In genomic region chr20:31663838-31664695, GRCh38 we compare ENCODE assay signal across 9 cellular contexts. TPM values are rescaled to one million over a fixed set of nuclear protein-coding genes. Genes with fewer than 3 reads are reported as not detected.
DNase-seq lines count a peak whose midpoint lies in the region; ATAC-seq and TF ChIP-seq lines count a peak whose summit lies in the region.
"Had no signal": no experiment of that assay in that cellular context is flagged by ENCODE, and none has a peak within 500 bp of the region (broad histone marks: within the 10 kb centered on the region; RNA-seq: fewer than 3 reads in every experiment).

No MANE protein-coding gene starts in this region.

- H3K4me3 ChIP-seq in HAP-1 (no peak overlapping the region), esophagus muscularis mucosa (no peak overlapping the region), gastrocnemius medialis (no peak overlapping the region)

- no peak for TF ChIP-seq EP300 in esophagus muscularis mucosa (IDR thresholded peaks at IDR 0.05)

- in situ Hi-C loops in HAP-1 (cut with MboI; ENCODE audit: low sequenced_read_pairs) = loop anchor here (5.0 kb wide), 1 partner anchor 58 kb away; the partner anchor contains the start of gene BCL2L1
- in situ Hi-C loops in gastrocnemius medialis (cut with MboI; ENCODE audit: low sequenced_read_pairs in 4 of 4) = loop anchor here (5.0 to 25.0 kb wide), 4 partner anchors 53 to 148 kb away; partner anchors contain the start of genes BCL2L1 (in 2 of the 4) and MYLK2 (in 1 of the 4)

- WGBS in esophagus muscularis mucosa = 52% methylated on average over 11 of the region's 11 CpGs

- intact Hi-C loops in esophagus muscularis mucosa (cut with DNase I) (no loop called here), gastrocnemius medialis (cut with DNase I; ENCODE audit: low total_unique reads) (loop anchor here (5.0 kb wide), 1 partner anchor 92 kb away; no protein-coding TSS in a partner anchor)

- H3K4me1 ChIP-seq in HAP-1 (peaks cover 30% of the 10 kb centered on the region), esophagus muscularis mucosa (peaks cover 66 to 75% (median 73%) of the 10 kb centered on the region in 4 donors), gastrocnemius medialis (peaks cover 58 to 60% of the 10 kb centered on the region in 2 donors)

- DNase-seq in HAP-1 (ENCODE audit: low spot score in 2 of 2) (peak; percentile 14 to 43), NCI-H748 (lab: John Stamatoyannopoulos, UW; ENCODE audit: unreplicated experiment) (peak; percentile 88), esophagus muscularis mucosa (ENCODE audit: extremely low spot score) (no peak), gastrocnemius medialis (no peak), epidermal melanocyte (ENCODE audit: insufficient read length, low spot score) (no peak)
- DNase-seq: T1000 had no signal

- no peaks in the 10 kb centered on the region for H3K9me3 ChIP-seq in HAP-1
- no peaks in the 10 kb centered on the region for H3K9me3 ChIP-seq in esophagus muscularis mucosa
- no peaks in the 10 kb centered on the region for H3K9me3 ChIP-seq in gastrocnemius medialis

- peak overlapping the region; percentile 56 to 87 (median 68) for H3K27ac ChIP-seq in esophagus muscularis mucosa (replicated peaks in 1 of 4)
- H3K27ac ChIP-seq in gastrocnemius medialis = peak overlapping the region; percentile 82 to 98 (median 92)

- H3K36me3 ChIP-seq in HAP-1 (replicated peaks) (peaks cover 22% of the 10 kb centered on the region), esophagus muscularis mucosa (peaks cover 22 to 34% (median 29%) of the 10 kb centered on the region in 4 donors), gastrocnemius medialis (peaks cover 0 to 16% of the 10 kb centered on the region in 2 donors)

- TF ChIP-seq CTCF in esophagus muscularis mucosa (IDR thresholded peaks at IDR 0.05) = no peak
- no peak for TF ChIP-seq CTCF in gastrocnemius medialis (IDR thresholded peaks at IDR 0.05 in 4 of 5, conservative IDR thresholded peaks at IDR 0.05 in 1 of 5)

- TF ChIP-seq POLR2A in esophagus muscularis mucosa (IDR thresholded peaks at IDR 0.05; ENCODE audit: low read depth) = no peak
- TF ChIP-seq POLR2A in gastrocnemius medialis (IDR thresholded peaks at IDR 0.05) = no peak

- H3K27me3 ChIP-seq in HAP-1 (ENCODE audit: low read depth) (no peaks in the 10 kb centered on the region), esophagus muscularis mucosa (no peaks in the 10 kb centered on the region), gastrocnemius medialis (no peaks in the 10 kb centered on the region)

- ATAC-seq in gastrocnemius medialis (no peak), GM18520 (IDR thresholded peaks at IDR 0.05; ENCODE audit: unreplicated experiment) (no peak), HG02973 (IDR thresholded peaks at IDR 0.05; ENCODE audit: unreplicated experiment) (no peak), GM18858 (IDR thresholded peaks at IDR 0.05; ENCODE audit: unreplicated experiment) (no peak)

RNA-seq across cellular contexts. Expression of gene COX4I2, which starts 26.4 kb away (rescaled TPM):
- total RNA-seq in esophagus muscularis mucosa = 10 to 100 TPM in 1 of 4 donors, 1 to 10 TPM in 3; 2.1 to 14.2 (median 7.1) TPM
- total RNA-seq in gastrocnemius medialis = 10 to 100 TPM in 1 of 4 donors, 1 to 10 TPM in 3; 3.9 to 10.4 (median 4.3) TPM

RNA-seq across cellular contexts. Expression of gene BCL2L1, which starts 58.6 kb away (rescaled TPM):
- total RNA-seq in esophagus muscularis mucosa = 100 to 1,000 TPM in 3 of 4 donors, 10 to 100 TPM in 1; 94.3 to 181 (median 140) TPM
- 10 to 100 TPM; 41.5 to 87.8 (median 55.3) TPM for total RNA-seq in gastrocnemius medialis

RNA-seq across cellular contexts. Expression of gene ID1, which starts 59.0 kb away (rescaled TPM):
- total RNA-seq in esophagus muscularis mucosa (100 to 1,000 TPM; 199 to 744 (median 532) TPM), gastrocnemius medialis (100 to 1,000 TPM; 115 to 206 (median 148) TPM)

Comparison
In these comparisons a context has a peak if more than half of its experiments do, and no peak if none do; other contexts are left out.
1. DNase-seq: peak in HAP-1 (2 of 2) and NCI-H748 (single experiment); none in esophagus muscularis mucosa (single experiment), gastrocnemius medialis (0 of 2) and epidermal melanocyte (single experiment).